In genomic region chr15:25366058-25366457, GRCh38 we compare ENCODE assay signal across 27 cellular contexts.
DNase-seq lines count a peak whose midpoint lies in the region; ATAC-seq and TF ChIP-seq lines count a peak whose summit lies in the region.
"Had no signal": no experiment of that assay in that cellular context is flagged by ENCODE, and none has a peak within 500 bp of the region (broad histone marks: within the 10 kb centered on the region; RNA-seq: fewer than 3 reads in every experiment).

No MANE protein-coding gene starts in this region.

- H3K27me3 Mint-ChIP-seq in activated T-cell treated with anti-CD3 and anti-CD28 coated beads, Interleukin-2, amount 50 U/mL, for 24 hours = no peaks in the 10 kb centered on the region
- no peaks in the 10 kb centered on the region for H3K27me3 Mint-ChIP-seq in activated naive CD8-positive, alpha-beta T cell treated with anti-CD3 and anti-CD28 coated beads, Interleukin-2, amount 50 U/mL, for 24 hours

- peak overlapping the region; percentile 45 for H3K4me2 ChIP-seq in MM.1S (ENCODE audit: low read depth, low read length)
- H3K4me2 ChIP-seq: neural progenitor cell had no signal

- no peaks in the 10 kb centered on the region for H3K9me2 ChIP-seq in MM.1S (replicated peaks; ENCODE audit: insufficient read depth, low read length)

- ATAC-seq in activated naive CD8-positive, alpha-beta T cell treated with anti-CD3 and anti-CD28 coated beads, Interleukin-2, amount 50 U/mL, for 24 hours = peak; percentile 69
- peak; percentile 32 for ATAC-seq in stimulated activated naive CD8-positive, alpha-beta T cell treated with anti-CD3 and anti-CD28 coated beads, Interleukin-15, Interleukin-2, amounts not matched to agents 100 U/mL and 50 U/mL, for 24 hours
- no peak for ATAC-seq in left lobe of liver
- ATAC-seq: CD8-positive, alpha-beta T cell; left ventricle myocardium superior had no signal

- peaks cover 55% of the 10 kb centered on the region for H3K79me2 ChIP-seq in MM.1S (ENCODE audit: low read length)

- H4K20me1 ChIP-seq in MM.1S (ENCODE audit: insufficient read depth, low read length) = peaks cover 5% of the 10 kb centered on the region; the same call in 1 of the 2 replicates

- H3K4me3 ChIP-seq in MM.1S (ENCODE audit: low read length) = no peak overlapping the region
- H3K4me3 ChIP-seq: neural progenitor cell, skin epidermis, testis had no signal

- no peak for DNase-seq in activated T-cell treated with anti-CD3 and anti-CD28 coated beads, Interleukin-2, amount 50 U/mL, for 24 hours
- no peak for DNase-seq in activated T-cell treated with anti-CD3 and anti-CD28 coated beads, Interleukin-2, amount 50 U/mL, for 1 hour
- DNase-seq in MM.1S = peak; percentile 35
- no peak for DNase-seq in activated naive CD8-positive, alpha-beta T cell treated with anti-CD3 and anti-CD28 coated beads, Interleukin-2, amount 50 U/mL, for 24 hours
- no peak for DNase-seq in stimulated activated naive CD8-positive, alpha-beta T cell treated with anti-CD3 and anti-CD28 coated beads, Interleukin-15, Interleukin-2, amounts not matched to agents 100 U/mL and 50 U/mL, for 24 hours
- no peak for DNase-seq in RKO (ENCODE audit: low spot score)
- no peak for DNase-seq in hypothalamus (lab: John Stamatoyannopoulos, UW)
- no peak for DNase-seq in left lobe of liver (ENCODE audit: low spot score)
- DNase-seq: activated CD4-positive, alpha-beta T cell treated with anti-CD3 and anti-CD28 coated beads for 4 hours; AML-193; CD8-positive, alpha-beta T cell; central memory CD4-positive, alpha-beta T cell; endodermal cell; HFFc6; islet precursor cell; left ventricle myocardium superior; mesendoderm; NCI-H1417; NCI-H2081; NCI-H2227 treated with DMSO at 0.1 percent for 48 hours; NCI-H526; NK-92 treated with Interleukin-12 subunit alpha and Interleukin-12 subunit beta, amount 100 ng/mL, for 24 hours; SHP77; stimulated activated naive CD4-positive, alpha-beta T cell; testis had no signal

- H3F3A ChIP-seq in MM.1S (ENCODE audit: insufficient read depth, low read length) = peaks cover 7% of the 10 kb centered on the region; the same call in 1 of the 2 replicates

- H3K4me3 Mint-ChIP-seq in activated T-cell treated with anti-CD3 and anti-CD28 coated beads, Interleukin-2, amount 50 U/mL, for 24 hours = no peak overlapping the region
- H3K4me3 Mint-ChIP-seq in activated naive CD8-positive, alpha-beta T cell treated with anti-CD3 and anti-CD28 coated beads, Interleukin-2, amount 50 U/mL, for 24 hours = no peak overlapping the region
- H3K4me3 Mint-ChIP-seq: CD8-positive, alpha-beta T cell; endodermal cell; HFFc6; neural progenitor cell had no signal

- peaks cover 7% of the 10 kb centered on the region; the same call in 1 of the 2 replicates for H3K36me3 ChIP-seq in MM.1S (replicated peaks; ENCODE audit: insufficient read depth, low read length)

- no peak overlapping the region for H2AFZ ChIP-seq in MM.1S (ENCODE audit: low read length)
- H2AFZ ChIP-seq: neural progenitor cell had no signal

- H3K27ac Mint-ChIP-seq in activated T-cell treated with anti-CD3 and anti-CD28 coated beads, Interleukin-2, amount 50 U/mL, for 24 hours = peak overlapping the region; percentile 31
- H3K27ac Mint-ChIP-seq in activated naive CD8-positive, alpha-beta T cell treated with anti-CD3 and anti-CD28 coated beads, Interleukin-2, amount 50 U/mL, for 24 hours = peak overlapping the region; percentile 44
- H3K27ac Mint-ChIP-seq: CD8-positive, alpha-beta T cell; endodermal cell; neural progenitor cell had no signal

- no peak for TF ChIP-seq CTCF in MM.1S (IDR thresholded peaks at IDR 0.05; ENCODE audit: low read length)

- peaks cover 3% of the 10 kb centered on the region for H3K9me3 Mint-ChIP-seq in activated T-cell treated with anti-CD3 and anti-CD28 coated beads, Interleukin-2, amount 50 U/mL, for 24 hours
- peaks cover 4% of the 10 kb centered on the region for H3K9me3 Mint-ChIP-seq in activated naive CD8-positive, alpha-beta T cell treated with anti-CD3 and anti-CD28 coated beads, Interleukin-2, amount 50 U/mL, for 24 hours
- H3K9me3 Mint-ChIP-seq: CD8-positive, alpha-beta T cell; endodermal cell; HFFc6 had no signal

- H3K4me1 ChIP-seq in MM.1S (ENCODE audit: low read length) = peaks cover 14% of the 10 kb centered on the region
- H3K4me1 ChIP-seq: neural progenitor cell, testis had no signal

- peaks cover 36% of the 10 kb centered on the region for H3K4me1 Mint-ChIP-seq in activated T-cell treated with anti-CD3 and anti-CD28 coated beads, Interleukin-2, amount 50 U/mL, for 24 hours (ENCODE audit: low read depth)
- H3K4me1 Mint-ChIP-seq in activated naive CD8-positive, alpha-beta T cell treated with anti-CD3 and anti-CD28 coated beads, Interleukin-2, amount 50 U/mL, for 24 hours = peaks cover 16% of the 10 kb centered on the region
- H3K4me1 Mint-ChIP-seq: neural progenitor cell had no signal

- peaks cover 83% of the 10 kb centered on the region for H3K36me3 Mint-ChIP-seq in activated T-cell treated with anti-CD3 and anti-CD28 coated beads, Interleukin-2, amount 50 U/mL, for 24 hours (ENCODE audit: low read depth)
- peaks cover 59% of the 10 kb centered on the region for H3K36me3 Mint-ChIP-seq in activated naive CD8-positive, alpha-beta T cell treated with anti-CD3 and anti-CD28 coated beads, Interleukin-2, amount 50 U/mL, for 24 hours (ENCODE audit: low read depth)

- H3K9ac ChIP-seq in MM.1S (ENCODE audit: low read length) = no peak overlapping the region
- H3K9ac ChIP-seq: neural progenitor cell had no signal

- H3K9me3 ChIP-seq in MM.1S (replicated peaks; ENCODE audit: insufficient read depth, low read length) = no peaks in the 10 kb centered on the region
- H3K9me3 ChIP-seq: testis had no signal

- H3K27ac ChIP-seq in MM.1S (ENCODE audit: low read length) = peak overlapping the region; percentile 22; the same call in 1 of the 2 replicates
- H3K27ac ChIP-seq: neural progenitor cell, skin epidermis, testis had no signal

- H3K27me3 ChIP-seq in MM.1S (replicated peaks; ENCODE audit: insufficient read depth, low read length) = no peaks in the 10 kb centered on the region
- H3K27me3 ChIP-seq: neural progenitor cell, testis had no signal
